ENCODE assay signal across 1 cellular context in genomic region chr9:125760537-125760936, GRCh38.
TF ChIP-seq lines count a peak whose summit lies in the region.

No MANE protein-coding gene starts in this region.

TF ChIP-seq in SK-N-SH, 30 proteins besides CTCF, POLR2A, EP300 and RAD21 (continued from another document):
- TF ChIP-seq ZBTB33 (IDR thresholded peaks at IDR 0.05; ENCODE audit: borderline replicate concordance, low read depth), result no peak
- no peak for TF ChIP-seq PBX3 (IDR thresholded peaks at IDR 0.05)
- no peak for TF ChIP-seq REST (IDR thresholded peaks at IDR 0.05; ENCODE audit: low read depth, low read length)
- TF ChIP-seq MXI1 (IDR thresholded peaks at IDR 0.05; ENCODE audit: low read depth, low read length), result no peak
- no peak for TF ChIP-seq RFX5 (IDR thresholded peaks at IDR 0.05; ENCODE audit: low read length)
- TF ChIP-seq SIN3A (IDR thresholded peaks at IDR 0.05; ENCODE audit: borderline replicate concordance, low read depth, low read length), result no peak
- no peak for TF ChIP-seq SMC3 (IDR thresholded peaks at IDR 0.05; ENCODE audit: low read depth, low read length)
- no peak for TF ChIP-seq POLR2AphosphoS5 (IDR thresholded peaks at IDR 0.05; ENCODE audit: low read depth, low read length)
- TF ChIP-seq NFIC (IDR thresholded peaks at IDR 0.05; ENCODE audit: borderline replicate concordance), result no peak
- TF ChIP-seq TEAD4 (IDR thresholded peaks at IDR 0.05; ENCODE audit: borderline replicate concordance, insufficient read depth), result no peak
- no peak for TF ChIP-seq TCF12 (IDR thresholded peaks at IDR 0.05)
- TF ChIP-seq FOXJ3 (CRISPR knock-in tag; IDR thresholded peaks at IDR 0.05), result no peak
- no peak for TF ChIP-seq TAF1 (IDR thresholded peaks at IDR 0.05; ENCODE audit: borderline replicate concordance, low read depth, low read length)
- TF ChIP-seq FOXM1 (IDR thresholded peaks at IDR 0.05; ENCODE audit: low read depth), result no peak
- no peak for TF ChIP-seq CHD2 (IDR thresholded peaks at IDR 0.05; ENCODE audit: low read length, partially characterized antibody)
- no peak for TF ChIP-seq RCOR1 (IDR thresholded peaks at IDR 0.05; ENCODE audit: low read length)
